Comparison of ENCODE assay signal across 1 cellular context in the genomic region with DNA sequence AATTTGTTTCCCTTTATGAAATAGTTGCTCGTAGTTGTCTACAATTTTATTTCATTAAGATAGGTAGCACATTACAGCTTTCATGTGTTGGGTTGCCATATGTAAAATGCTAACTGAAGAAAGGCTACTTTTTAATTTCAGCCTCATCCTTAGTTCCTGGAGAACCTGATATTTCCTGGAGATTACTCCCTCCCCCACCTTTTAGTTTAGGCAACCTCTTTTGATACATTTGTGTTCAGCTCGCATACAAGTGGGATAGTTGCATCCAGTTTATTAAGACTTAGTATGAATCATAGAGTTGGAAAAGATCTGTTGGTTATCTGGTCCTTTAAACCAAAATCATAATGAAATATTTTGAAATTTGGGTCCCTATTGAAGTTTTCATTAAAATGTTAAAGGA.
TF ChIP-seq lines count a peak whose summit lies in the region.

No MANE protein-coding gene starts in this region.

TF ChIP-seq in WTC11, 78 proteins besides CTCF, POLR2A, EP300 and RAD21 (continued from another document):
- TF ChIP-seq, protein P1, sequence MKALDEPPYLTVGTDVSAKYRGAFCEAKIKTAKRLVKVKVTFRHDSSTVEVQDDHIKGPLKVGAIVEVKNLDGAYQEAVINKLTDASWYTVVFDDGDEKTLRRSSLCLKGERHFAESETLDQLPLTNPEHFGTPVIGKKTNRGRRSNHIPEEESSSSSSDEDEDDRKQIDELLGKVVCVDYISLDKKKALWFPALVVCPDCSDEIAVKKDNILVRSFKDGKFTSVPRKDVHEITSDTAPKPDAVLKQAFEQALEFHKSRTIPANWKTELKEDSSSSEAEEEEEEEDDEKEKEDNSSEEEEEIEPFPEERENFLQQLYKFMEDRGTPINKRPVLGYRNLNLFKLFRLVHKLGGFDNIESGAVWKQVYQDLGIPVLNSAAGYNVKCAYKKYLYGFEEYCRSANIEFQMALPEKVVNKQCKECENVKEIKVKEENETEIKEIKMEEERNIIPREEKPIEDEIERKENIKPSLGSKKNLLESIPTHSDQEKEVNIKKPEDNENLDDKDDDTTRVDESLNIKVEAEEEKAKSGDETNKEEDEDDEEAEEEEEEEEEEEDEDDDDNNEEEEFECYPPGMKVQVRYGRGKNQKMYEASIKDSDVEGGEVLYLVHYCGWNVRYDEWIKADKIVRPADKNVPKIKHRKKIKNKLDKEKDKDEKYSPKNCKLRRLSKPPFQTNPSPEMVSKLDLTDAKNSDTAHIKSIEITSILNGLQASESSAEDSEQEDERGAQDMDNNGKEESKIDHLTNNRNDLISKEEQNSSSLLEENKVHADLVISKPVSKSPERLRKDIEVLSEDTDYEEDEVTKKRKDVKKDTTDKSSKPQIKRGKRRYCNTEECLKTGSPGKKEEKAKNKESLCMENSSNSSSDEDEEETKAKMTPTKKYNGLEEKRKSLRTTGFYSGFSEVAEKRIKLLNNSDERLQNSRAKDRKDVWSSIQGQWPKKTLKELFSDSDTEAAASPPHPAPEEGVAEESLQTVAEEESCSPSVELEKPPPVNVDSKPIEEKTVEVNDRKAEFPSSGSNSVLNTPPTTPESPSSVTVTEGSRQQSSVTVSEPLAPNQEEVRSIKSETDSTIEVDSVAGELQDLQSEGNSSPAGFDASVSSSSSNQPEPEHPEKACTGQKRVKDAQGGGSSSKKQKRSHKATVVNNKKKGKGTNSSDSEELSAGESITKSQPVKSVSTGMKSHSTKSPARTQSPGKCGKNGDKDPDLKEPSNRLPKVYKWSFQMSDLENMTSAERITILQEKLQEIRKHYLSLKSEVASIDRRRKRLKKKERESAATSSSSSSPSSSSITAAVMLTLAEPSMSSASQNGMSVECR (CRISPR knock-in tag; IDR thresholded peaks at IDR 0.05; ENCODE audit: borderline replicate concordance), result no peak
- TF ChIP-seq NFATC4 (CRISPR knock-in tag; IDR thresholded peaks at IDR 0.05) (no peak), ZNF671 (CRISPR knock-in tag; IDR thresholded peaks at IDR 0.05) (no peak), MXD4 (CRISPR knock-in tag; IDR thresholded peaks at IDR 0.05; ENCODE audit: borderline replicate concordance) (no peak), SP1 (CRISPR knock-in tag; conservative IDR thresholded peaks at IDR 0.05) (no peak), PRRX2 (CRISPR knock-in tag; IDR thresholded peaks at IDR 0.05) (no peak), NR3C1 (CRISPR knock-in tag; conservative IDR thresholded peaks at IDR 0.05; ENCODE audit: low read depth) (no peak), CREM (CRISPR knock-in tag; IDR thresholded peaks at IDR 0.05) (no peak), ZNF317 (CRISPR knock-in tag; IDR thresholded peaks at IDR 0.05; ENCODE audit: borderline replicate concordance, low read depth) (no peak), TCF7 (CRISPR knock-in tag; IDR thresholded peaks at IDR 0.05; ENCODE audit: low read depth) (no peak)
- TF ChIP-seq, protein P2, sequence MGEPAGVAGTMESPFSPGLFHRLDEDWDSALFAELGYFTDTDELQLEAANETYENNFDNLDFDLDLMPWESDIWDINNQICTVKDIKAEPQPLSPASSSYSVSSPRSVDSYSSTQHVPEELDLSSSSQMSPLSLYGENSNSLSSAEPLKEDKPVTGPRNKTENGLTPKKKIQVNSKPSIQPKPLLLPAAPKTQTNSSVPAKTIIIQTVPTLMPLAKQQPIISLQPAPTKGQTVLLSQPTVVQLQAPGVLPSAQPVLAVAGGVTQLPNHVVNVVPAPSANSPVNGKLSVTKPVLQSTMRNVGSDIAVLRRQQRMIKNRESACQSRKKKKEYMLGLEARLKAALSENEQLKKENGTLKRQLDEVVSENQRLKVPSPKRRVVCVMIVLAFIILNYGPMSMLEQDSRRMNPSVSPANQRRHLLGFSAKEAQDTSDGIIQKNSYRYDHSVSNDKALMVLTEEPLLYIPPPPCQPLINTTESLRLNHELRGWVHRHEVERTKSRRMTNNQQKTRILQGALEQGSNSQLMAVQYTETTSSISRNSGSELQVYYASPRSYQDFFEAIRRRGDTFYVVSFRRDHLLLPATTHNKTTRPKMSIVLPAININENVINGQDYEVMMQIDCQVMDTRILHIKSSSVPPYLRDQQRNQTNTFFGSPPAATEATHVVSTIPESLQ (CRISPR knock-in tag; IDR thresholded peaks at IDR 0.05), result no peak
TF ChIP-seq in WTC11: peak in this region for 0.
